Comparison of ENCODE assay signal across 1 cellular context in genomic region chr14:74952195-74952665, GRCh38.
TF ChIP-seq lines count a peak whose summit lies in the region.

No MANE protein-coding gene starts in this region.

TF ChIP-seq in H1, 55 proteins besides CTCF, POLR2A, EP300 and RAD21:
- TF ChIP-seq SP1 (IDR thresholded peaks at IDR 0.05; ENCODE audit: low read depth, low read length) = no peak
